Comparison of ENCODE assay signal across 1 cellular context in genomic region chr22:43241138-43241597, GRCh38.
TF ChIP-seq lines count a peak whose summit lies in the region.

No MANE protein-coding gene starts in this region.

TF ChIP-seq in HepG2, 621 proteins besides CTCF, POLR2A, EP300 and RAD21 (continued from another document and continues in another):
- TF ChIP-seq ZNF414 (CRISPR knock-in tag; IDR thresholded peaks at IDR 0.05), result no peak
- TF ChIP-seq RFXAP (CRISPR knock-in tag; IDR thresholded peaks at IDR 0.05; ENCODE audit: borderline replicate concordance), result 0 out of 2 replicates have a peak, but pooled peaks have one; percentile 47
- TF ChIP-seq HES4 (CRISPR knock-in tag; IDR thresholded peaks at IDR 0.05; ENCODE audit: borderline replicate concordance), result no peak
- TF ChIP-seq CBX5 (CRISPR knock-in tag; IDR thresholded peaks at IDR 0.05; ENCODE audit: borderline replicate concordance), result no peak; the same call in 1 of the 2 replicates
- TF ChIP-seq, protein P1, sequence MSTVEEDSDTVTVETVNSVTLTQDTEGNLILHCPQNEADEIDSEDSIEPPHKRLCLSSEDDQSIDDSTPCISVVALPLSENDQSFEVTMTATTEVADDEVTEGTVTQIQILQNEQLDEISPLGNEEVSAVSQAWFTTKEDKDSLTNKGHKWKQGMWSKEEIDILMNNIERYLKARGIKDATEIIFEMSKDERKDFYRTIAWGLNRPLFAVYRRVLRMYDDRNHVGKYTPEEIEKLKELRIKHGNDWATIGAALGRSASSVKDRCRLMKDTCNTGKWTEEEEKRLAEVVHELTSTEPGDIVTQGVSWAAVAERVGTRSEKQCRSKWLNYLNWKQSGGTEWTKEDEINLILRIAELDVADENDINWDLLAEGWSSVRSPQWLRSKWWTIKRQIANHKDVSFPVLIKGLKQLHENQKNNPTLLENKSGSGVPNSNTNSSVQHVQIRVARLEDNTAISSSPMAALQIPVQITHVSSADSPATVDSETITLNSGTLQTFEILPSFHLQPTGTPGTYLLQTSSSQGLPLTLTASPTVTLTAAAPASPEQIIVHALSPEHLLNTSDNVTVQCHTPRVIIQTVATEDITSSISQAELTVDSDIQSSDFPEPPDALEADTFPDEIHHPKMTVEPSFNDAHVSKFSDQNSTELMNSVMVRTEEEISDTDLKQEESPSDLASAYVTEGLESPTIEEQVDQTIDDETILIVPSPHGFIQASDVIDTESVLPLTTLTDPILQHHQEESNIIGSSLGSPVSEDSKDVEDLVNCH (CRISPR knock-in tag; IDR thresholded peaks at IDR 0.05), result no peak
- TF ChIP-seq CBFB (CRISPR knock-in tag; IDR thresholded peaks at IDR 0.05), result 0 out of 2 replicates have a peak, but pooled peaks have one; percentile 49
- TF ChIP-seq, protein P2, sequence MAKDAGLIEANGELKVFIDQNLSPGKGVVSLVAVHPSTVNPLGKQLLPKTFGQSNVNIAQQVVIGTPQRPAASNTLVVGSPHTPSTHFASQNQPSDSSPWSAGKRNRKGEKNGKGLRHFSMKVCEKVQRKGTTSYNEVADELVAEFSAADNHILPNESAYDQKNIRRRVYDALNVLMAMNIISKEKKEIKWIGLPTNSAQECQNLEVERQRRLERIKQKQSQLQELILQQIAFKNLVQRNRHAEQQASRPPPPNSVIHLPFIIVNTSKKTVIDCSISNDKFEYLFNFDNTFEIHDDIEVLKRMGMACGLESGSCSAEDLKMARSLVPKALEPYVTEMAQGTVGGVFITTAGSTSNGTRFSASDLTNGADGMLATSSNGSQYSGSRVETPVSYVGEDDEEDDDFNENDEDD (CRISPR knock-in tag; IDR thresholded peaks at IDR 0.05; ENCODE audit: borderline replicate concordance), result peak; percentile 91
- peak; percentile 10 for TF ChIP-seq YY1 (IDR thresholded peaks at IDR 0.05; ENCODE audit: insufficient read depth, insufficient replicate concordance, low read depth, low read length)
- peak; percentile 25 for TF ChIP-seq XRCC5 (optimal IDR thresholded peaks at IDR 0.05; ENCODE audit: low read length)
- no peak for TF ChIP-seq AKNA (CRISPR knock-in tag; IDR thresholded peaks at IDR 0.05; ENCODE audit: borderline replicate concordance)
- TF ChIP-seq ZNF572 (CRISPR knock-in tag; IDR thresholded peaks at IDR 0.05), result no peak
- TF ChIP-seq ZNF737 (CRISPR knock-in tag; IDR thresholded peaks at IDR 0.05; ENCODE audit: borderline replicate concordance), result no peak
- TF ChIP-seq FOXK1 (CRISPR knock-in tag; IDR thresholded peaks at IDR 0.05; ENCODE audit: borderline replicate concordance, low read depth), result peak; percentile 51; the same call in 1 of the 2 replicates
- 0 out of 2 replicates have a peak, but pooled peaks have one; percentile 17 for TF ChIP-seq IRF2 (CRISPR knock-in tag; IDR thresholded peaks at IDR 0.05)
- TF ChIP-seq ZBTB1 (CRISPR knock-in tag; IDR thresholded peaks at IDR 0.05; ENCODE audit: borderline replicate concordance), result no peak
- TF ChIP-seq, protein P3, sequence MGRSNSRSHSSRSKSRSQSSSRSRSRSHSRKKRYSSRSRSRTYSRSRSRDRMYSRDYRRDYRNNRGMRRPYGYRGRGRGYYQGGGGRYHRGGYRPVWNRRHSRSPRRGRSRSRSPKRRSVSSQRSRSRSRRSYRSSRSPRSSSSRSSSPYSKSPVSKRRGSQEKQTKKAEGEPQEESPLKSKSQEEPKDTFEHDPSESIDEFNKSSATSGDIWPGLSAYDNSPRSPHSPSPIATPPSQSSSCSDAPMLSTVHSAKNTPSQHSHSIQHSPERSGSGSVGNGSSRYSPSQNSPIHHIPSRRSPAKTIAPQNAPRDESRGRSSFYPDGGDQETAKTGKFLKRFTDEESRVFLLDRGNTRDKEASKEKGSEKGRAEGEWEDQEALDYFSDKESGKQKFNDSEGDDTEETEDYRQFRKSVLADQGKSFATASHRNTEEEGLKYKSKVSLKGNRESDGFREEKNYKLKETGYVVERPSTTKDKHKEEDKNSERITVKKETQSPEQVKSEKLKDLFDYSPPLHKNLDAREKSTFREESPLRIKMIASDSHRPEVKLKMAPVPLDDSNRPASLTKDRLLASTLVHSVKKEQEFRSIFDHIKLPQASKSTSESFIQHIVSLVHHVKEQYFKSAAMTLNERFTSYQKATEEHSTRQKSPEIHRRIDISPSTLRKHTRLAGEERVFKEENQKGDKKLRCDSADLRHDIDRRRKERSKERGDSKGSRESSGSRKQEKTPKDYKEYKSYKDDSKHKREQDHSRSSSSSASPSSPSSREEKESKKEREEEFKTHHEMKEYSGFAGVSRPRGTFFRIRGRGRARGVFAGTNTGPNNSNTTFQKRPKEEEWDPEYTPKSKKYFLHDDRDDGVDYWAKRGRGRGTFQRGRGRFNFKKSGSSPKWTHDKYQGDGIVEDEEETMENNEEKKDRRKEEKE (IDR thresholded peaks at IDR 0.05), result no peak
- TF ChIP-seq, protein P4, sequence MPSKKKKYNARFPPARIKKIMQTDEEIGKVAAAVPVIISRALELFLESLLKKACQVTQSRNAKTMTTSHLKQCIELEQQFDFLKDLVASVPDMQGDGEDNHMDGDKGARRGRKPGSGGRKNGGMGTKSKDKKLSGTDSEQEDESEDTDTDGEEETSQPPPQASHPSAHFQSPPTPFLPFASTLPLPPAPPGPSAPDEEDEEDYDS (CRISPR knock-in tag; IDR thresholded peaks at IDR 0.05), result peak; percentile 54; the same call in 1 of the 2 replicates
- TF ChIP-seq THYN1 (CRISPR knock-in tag; IDR thresholded peaks at IDR 0.05; ENCODE audit: borderline replicate concordance, low read depth), result no peak
- no peak for TF ChIP-seq GATA4 (IDR thresholded peaks at IDR 0.05; ENCODE audit: borderline replicate concordance, low read depth)
- TF ChIP-seq ZNF232 (CRISPR knock-in tag; IDR thresholded peaks at IDR 0.05; ENCODE audit: borderline replicate concordance), result 0 out of 2 replicates have a peak, but pooled peaks have one; percentile 35
- peak; percentile 59; the same call in 1 of the 2 replicates for TF ChIP-seq AHR (CRISPR knock-in tag; IDR thresholded peaks at IDR 0.05)
- no peak for TF ChIP-seq ETS1 (CRISPR knock-in tag; IDR thresholded peaks at IDR 0.05)
- TF ChIP-seq ZSCAN12 (CRISPR knock-in tag; IDR thresholded peaks at IDR 0.05), result no peak
- TF ChIP-seq ASH2L (IDR thresholded peaks at IDR 0.05; ENCODE audit: insufficient read length, low read depth, low read length), result no peak
- peak; percentile 75 for TF ChIP-seq ZSCAN21 (CRISPR knock-in tag; IDR thresholded peaks at IDR 0.05; ENCODE audit: borderline replicate concordance)
- TF ChIP-seq KMT2A (CRISPR knock-in tag; IDR thresholded peaks at IDR 0.05), result no peak
- no peak for TF ChIP-seq HOXA5 (CRISPR knock-in tag; IDR thresholded peaks at IDR 0.05)
- TF ChIP-seq ZNF563 (CRISPR knock-in tag; IDR thresholded peaks at IDR 0.05), result peak; percentile 55; the same call in 1 of the 2 replicates
- TF ChIP-seq, protein P5, sequence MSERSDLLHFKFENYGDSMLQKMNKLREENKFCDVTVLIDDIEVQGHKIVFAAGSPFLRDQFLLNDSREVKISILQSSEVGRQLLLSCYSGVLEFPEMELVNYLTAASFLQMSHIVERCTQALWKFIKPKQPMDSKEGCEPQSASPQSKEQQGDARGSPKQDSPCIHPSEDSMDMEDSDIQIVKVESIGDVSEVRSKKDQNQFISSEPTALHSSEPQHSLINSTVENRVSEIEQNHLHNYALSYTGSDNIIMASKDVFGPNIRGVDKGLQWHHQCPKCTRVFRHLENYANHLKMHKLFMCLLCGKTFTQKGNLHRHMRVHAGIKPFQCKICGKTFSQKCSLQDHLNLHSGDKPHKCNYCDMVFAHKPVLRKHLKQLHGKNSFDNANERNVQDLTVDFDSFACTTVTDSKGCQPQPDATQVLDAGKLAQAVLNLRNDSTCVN (CRISPR knock-in tag; IDR thresholded peaks at IDR 0.05; ENCODE audit: borderline replicate concordance), result peak; percentile 45; the same call in 1 of the 2 replicates
- TF ChIP-seq TAF1 (CRISPR knock-in tag; IDR thresholded peaks at IDR 0.05), result peak; percentile 39; the same call in 1 of the 2 replicates
- TF ChIP-seq, protein P6, sequence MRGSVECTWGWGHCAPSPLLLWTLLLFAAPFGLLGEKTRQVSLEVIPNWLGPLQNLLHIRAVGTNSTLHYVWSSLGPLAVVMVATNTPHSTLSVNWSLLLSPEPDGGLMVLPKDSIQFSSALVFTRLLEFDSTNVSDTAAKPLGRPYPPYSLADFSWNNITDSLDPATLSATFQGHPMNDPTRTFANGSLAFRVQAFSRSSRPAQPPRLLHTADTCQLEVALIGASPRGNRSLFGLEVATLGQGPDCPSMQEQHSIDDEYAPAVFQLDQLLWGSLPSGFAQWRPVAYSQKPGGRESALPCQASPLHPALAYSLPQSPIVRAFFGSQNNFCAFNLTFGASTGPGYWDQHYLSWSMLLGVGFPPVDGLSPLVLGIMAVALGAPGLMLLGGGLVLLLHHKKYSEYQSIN (CRISPR knock-in tag; IDR thresholded peaks at IDR 0.05; ENCODE audit: borderline replicate concordance), result no peak
- TF ChIP-seq, protein P7, sequence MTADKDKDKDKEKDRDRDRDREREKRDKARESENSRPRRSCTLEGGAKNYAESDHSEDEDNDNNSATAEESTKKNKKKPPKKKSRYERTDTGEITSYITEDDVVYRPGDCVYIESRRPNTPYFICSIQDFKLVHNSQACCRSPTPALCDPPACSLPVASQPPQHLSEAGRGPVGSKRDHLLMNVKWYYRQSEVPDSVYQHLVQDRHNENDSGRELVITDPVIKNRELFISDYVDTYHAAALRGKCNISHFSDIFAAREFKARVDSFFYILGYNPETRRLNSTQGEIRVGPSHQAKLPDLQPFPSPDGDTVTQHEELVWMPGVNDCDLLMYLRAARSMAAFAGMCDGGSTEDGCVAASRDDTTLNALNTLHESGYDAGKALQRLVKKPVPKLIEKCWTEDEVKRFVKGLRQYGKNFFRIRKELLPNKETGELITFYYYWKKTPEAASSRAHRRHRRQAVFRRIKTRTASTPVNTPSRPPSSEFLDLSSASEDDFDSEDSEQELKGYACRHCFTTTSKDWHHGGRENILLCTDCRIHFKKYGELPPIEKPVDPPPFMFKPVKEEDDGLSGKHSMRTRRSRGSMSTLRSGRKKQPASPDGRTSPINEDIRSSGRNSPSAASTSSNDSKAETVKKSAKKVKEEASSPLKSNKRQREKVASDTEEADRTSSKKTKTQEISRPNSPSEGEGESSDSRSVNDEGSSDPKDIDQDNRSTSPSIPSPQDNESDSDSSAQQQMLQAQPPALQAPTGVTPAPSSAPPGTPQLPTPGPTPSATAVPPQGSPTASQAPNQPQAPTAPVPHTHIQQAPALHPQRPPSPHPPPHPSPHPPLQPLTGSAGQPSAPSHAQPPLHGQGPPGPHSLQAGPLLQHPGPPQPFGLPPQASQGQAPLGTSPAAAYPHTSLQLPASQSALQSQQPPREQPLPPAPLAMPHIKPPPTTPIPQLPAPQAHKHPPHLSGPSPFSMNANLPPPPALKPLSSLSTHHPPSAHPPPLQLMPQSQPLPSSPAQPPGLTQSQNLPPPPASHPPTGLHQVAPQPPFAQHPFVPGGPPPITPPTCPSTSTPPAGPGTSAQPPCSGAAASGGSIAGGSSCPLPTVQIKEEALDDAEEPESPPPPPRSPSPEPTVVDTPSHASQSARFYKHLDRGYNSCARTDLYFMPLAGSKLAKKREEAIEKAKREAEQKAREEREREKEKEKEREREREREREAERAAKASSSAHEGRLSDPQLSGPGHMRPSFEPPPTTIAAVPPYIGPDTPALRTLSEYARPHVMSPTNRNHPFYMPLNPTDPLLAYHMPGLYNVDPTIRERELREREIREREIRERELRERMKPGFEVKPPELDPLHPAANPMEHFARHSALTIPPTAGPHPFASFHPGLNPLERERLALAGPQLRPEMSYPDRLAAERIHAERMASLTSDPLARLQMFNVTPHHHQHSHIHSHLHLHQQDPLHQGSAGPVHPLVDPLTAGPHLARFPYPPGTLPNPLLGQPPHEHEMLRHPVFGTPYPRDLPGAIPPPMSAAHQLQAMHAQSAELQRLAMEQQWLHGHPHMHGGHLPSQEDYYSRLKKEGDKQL (CRISPR knock-in tag; IDR thresholded peaks at IDR 0.05; ENCODE audit: low read depth), result no peak
- peak; percentile 72; the same call in 1 of the 2 replicates for TF ChIP-seq BORCS8-MEF2B (CRISPR knock-in tag; IDR thresholded peaks at IDR 0.05)
- no peak for TF ChIP-seq HIVEP1 (CRISPR knock-in tag; IDR thresholded peaks at IDR 0.05)
- TF ChIP-seq ZNF253 (CRISPR knock-in tag; IDR thresholded peaks at IDR 0.05; ENCODE audit: borderline replicate concordance), result 0 out of 2 replicates have a peak, but pooled peaks have one; percentile 42
- TF ChIP-seq NFYC (CRISPR knock-in tag; IDR thresholded peaks at IDR 0.05), result peak; percentile 72
